ENCODE assay signal across 1 cellular context in the genomic region with DNA sequence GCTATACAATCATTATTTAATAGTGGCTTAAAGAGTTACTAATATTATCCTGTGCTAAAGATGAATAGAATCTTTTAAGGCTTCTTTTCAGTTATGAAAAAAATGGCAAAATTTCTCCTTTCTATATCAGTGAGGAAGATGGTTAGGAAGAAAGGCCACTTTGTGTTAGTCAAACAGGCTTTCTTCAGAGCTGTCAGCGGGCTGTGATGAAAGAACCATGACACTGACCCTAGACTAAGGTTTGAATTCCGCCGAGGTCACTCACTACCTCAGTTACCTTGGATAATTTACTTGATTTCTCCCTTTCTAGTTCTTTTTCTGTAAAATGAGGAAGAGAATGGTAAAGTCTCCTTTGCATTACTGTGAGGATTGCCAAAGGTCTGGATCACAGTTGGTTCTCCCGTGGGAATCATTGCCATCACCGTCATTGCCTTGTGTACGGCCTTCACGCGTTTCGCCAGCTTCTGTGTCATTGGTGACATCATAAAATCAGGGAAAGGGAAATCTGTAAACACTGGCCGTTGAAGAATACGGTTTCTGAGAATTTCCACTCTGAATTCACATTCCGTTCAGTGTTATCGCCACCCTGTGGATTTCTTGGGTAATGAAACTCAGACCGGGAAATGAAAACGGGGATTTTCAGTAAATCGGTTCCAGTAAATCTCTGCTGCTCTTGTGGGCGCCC.
TF ChIP-seq lines count a peak whose summit lies in the region.

No MANE protein-coding gene starts in this region.

TF ChIP-seq in HepG2, 621 proteins besides CTCF, POLR2A, EP300 and RAD21 (continued from another document):
- TF ChIP-seq ZBTB40 (IDR thresholded peaks at IDR 0.05) (no peak), ZBTB40 (CRISPR knock-in tag; IDR thresholded peaks at IDR 0.05) (no peak), ISL2 (CRISPR knock-in tag; IDR thresholded peaks at IDR 0.05) (no peak), PLRG1 (conservative IDR thresholded peaks at IDR 0.05) (no peak), ZNF570 (CRISPR knock-in tag; IDR thresholded peaks at IDR 0.05; ENCODE audit: borderline replicate concordance) (no peak)
- TF ChIP-seq, protein P1, sequence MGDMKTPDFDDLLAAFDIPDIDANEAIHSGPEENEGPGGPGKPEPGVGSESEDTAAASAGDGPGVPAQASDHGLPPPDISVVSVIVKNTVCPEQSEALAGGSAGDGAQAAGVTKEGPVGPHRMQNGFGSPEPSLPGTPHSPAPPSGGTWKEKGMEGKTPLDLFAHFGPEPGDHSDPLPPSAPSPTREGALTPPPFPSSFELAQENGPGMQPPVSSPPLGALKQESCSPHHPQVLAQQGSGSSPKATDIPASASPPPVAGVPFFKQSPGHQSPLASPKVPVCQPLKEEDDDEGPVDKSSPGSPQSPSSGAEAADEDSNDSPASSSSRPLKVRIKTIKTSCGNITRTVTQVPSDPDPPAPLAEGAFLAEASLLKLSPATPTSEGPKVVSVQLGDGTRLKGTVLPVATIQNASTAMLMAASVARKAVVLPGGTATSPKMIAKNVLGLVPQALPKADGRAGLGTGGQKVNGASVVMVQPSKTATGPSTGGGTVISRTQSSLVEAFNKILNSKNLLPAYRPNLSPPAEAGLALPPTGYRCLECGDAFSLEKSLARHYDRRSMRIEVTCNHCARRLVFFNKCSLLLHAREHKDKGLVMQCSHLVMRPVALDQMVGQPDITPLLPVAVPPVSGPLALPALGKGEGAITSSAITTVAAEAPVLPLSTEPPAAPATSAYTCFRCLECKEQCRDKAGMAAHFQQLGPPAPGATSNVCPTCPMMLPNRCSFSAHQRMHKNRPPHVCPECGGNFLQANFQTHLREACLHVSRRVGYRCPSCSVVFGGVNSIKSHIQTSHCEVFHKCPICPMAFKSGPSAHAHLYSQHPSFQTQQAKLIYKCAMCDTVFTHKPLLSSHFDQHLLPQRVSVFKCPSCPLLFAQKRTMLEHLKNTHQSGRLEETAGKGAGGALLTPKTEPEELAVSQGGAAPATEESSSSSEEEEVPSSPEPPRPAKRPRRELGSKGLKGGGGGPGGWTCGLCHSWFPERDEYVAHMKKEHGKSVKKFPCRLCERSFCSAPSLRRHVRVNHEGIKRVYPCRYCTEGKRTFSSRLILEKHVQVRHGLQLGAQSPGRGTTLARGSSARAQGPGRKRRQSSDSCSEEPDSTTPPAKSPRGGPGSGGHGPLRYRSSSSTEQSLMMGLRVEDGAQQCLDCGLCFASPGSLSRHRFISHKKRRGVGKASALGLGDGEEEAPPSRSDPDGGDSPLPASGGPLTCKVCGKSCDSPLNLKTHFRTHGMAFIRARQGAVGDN (CRISPR knock-in tag; IDR thresholded peaks at IDR 0.05): no peak
